ENCODE assay signal across 9 cellular contexts in the genomic region with DNA sequence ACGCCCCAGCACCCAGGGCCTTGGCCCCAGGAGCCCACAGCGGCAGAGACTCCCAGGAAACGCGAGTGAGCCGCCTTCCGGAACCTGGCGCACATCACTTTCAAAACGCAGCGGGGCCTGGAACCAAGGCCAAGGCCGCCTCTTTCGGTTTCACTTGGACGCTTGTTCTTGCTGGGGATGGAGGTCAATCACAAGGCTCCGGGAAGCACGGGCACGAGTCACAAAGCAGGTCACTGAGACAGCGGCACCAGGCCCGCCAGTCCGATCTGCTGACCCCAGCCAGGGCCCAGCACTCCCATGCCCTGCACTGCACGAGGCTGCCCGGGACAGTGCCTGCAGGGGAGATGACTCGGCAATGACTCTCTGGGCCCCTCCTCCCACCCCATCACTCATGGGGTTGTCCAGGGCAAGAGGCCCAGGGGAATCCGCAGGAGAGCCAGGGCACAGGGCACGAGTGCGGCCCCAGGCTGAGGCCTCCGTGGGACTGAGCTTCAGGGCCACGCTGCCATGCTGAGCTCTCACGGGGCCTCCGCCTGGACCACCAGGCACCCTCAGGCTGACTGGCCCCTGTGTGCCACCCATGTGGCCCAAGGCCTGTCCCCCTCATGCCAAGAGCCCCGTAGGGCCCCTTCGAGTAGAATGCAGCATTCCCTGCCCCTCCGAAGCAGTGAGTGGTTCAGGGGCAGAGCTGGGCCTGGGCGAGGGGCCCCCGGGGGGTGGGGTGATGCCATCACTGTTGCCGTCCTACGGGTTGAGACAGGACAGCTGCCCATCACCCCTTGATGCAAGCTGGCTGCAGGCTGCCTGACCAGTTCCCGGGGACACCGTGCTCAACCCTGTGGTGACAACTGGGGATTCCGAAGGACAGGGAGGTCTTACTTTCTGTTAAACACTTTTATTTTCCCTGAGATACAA. TPM values are rescaled to one million over a fixed set of nuclear protein-coding genes. Genes with fewer than 3 reads are reported as not detected.
DNase-seq lines count a peak whose midpoint lies in the region; ATAC-seq and TF ChIP-seq lines count a peak whose summit lies in the region.
"Had no signal": no experiment of that assay in that cellular context is flagged by ENCODE, and none has a peak within 500 bp of the region (broad histone marks: within the 10 kb centered on the region; RNA-seq: fewer than 3 reads in every experiment).

No MANE protein-coding gene starts in this region.

- POLR2A ChIA-PET in RWPE1 (lab: Yijun Ruan, JAX; ENCODE audit: low non-redundant PET): no interaction called here
- POLR2A ChIA-PET in CD4-positive, alpha-beta memory T cell (lab: Charles Lee; ENCODE audit: partially characterized antibody): interaction anchor here (0.5 to 0.7 kb wide), 2 partner anchors 44 to 305 kb away, joined by 3 read pairs; no protein-coding TSS in a partner anchor

- peaks cover 19% of the 10 kb centered on the region for H3K4me1 Mint-ChIP-seq in progenitor cell of endocrine pancreas (ENCODE audit: low read depth)
- peaks cover 15 to 35% (median 24%) of the 10 kb centered on the region in 4 donors for H3K4me1 Mint-ChIP-seq in CD4-positive, alpha-beta memory T cell

- DNase-seq in COLO829 (ENCODE audit: low spot score): peak; percentile 72
- peak; percentile 86 for DNase-seq in RWPE1 (ENCODE audit: low spot score)
- DNase-seq in fibroblast of mammary gland (ENCODE audit: low read depth): peak; percentile 91
- no peak for DNase-seq in progenitor cell of endocrine pancreas (ENCODE audit: low spot score, unreplicated experiment)
- no peak for DNase-seq in CD4-positive, alpha-beta memory T cell
- DNase-seq in cerebellum (ENCODE audit: low spot score): no peak
- DNase-seq in cerebellar cortex (ENCODE audit: low spot score): no peak

- no peaks in the 10 kb centered on the region for H3K36me3 ChIP-seq in CD4-positive, alpha-beta memory T cell (ENCODE audit: insufficient read depth, low read length)

- H3K4me3 ChIP-seq in fibroblast of mammary gland (ENCODE audit: control insufficient read depth, low read depth, low read length): peak overlapping the region; percentile 70
- H3K4me3 ChIP-seq in CD4-positive, alpha-beta memory T cell (ENCODE audit: low read length in 2 of 2): no peak overlapping the region

- H3K4me1 ChIP-seq in CD4-positive, alpha-beta memory T cell (ENCODE audit: insufficient read depth, low read length): peaks cover 37% of the 10 kb centered on the region

- H3K27ac Mint-ChIP-seq in progenitor cell of endocrine pancreas: peak overlapping the region; percentile 56
- peak overlapping the region in 2 of 7 donors; percentile 74 to 77 for H3K27ac Mint-ChIP-seq in CD4-positive, alpha-beta memory T cell

- H3K36me3 Mint-ChIP-seq in progenitor cell of endocrine pancreas (ENCODE audit: insufficient read depth): peaks cover 3% of the 10 kb centered on the region
- H3K36me3 Mint-ChIP-seq in CD4-positive, alpha-beta memory T cell: peaks cover 10 to 14% of the 10 kb centered on the region in 2 donors
- H3K36me3 Mint-ChIP-seq: activated naive CD4-positive, alpha-beta T cell treated with anti-CD3 and anti-CD28 coated beads, Interleukin-2, amount 50 U/mL, for 24 hours had no signal

- CTCF ChIA-PET in RWPE1 (lab: Yijun Ruan, JAX): interaction anchor here (0.6 to 0.9 kb wide), 3 partner anchors 17 to 49 kb away, joined by 3 to 4 read pairs (median 3); no protein-coding TSS in a partner anchor
- CTCF ChIA-PET in CD4-positive, alpha-beta memory T cell (lab: Charles Lee; ENCODE audit: partially characterized antibody): no interaction called here

- H3K4me3 Mint-ChIP-seq in progenitor cell of endocrine pancreas (ENCODE audit: low read depth): no peak overlapping the region
- H3K4me3 Mint-ChIP-seq in CD4-positive, alpha-beta memory T cell: peak overlapping the region in 2 of 8 donors; percentile 20 to 66
- H3K4me3 Mint-ChIP-seq: activated naive CD4-positive, alpha-beta T cell treated with anti-CD3 and anti-CD28 coated beads, Interleukin-2, amount 50 U/mL, for 24 hours had no signal

- no peak for ATAC-seq in HG03439 (IDR thresholded peaks at IDR 0.05; ENCODE audit: unreplicated experiment)

- intact Hi-C loops in CD4-positive, alpha-beta memory T cell (cut with micrococcal nuclease): no loop called here

- H3K9me3 Mint-ChIP-seq in progenitor cell of endocrine pancreas (ENCODE audit: low read depth): no peaks in the 10 kb centered on the region
- peaks cover 0 to 2% (median 0%) of the 10 kb centered on the region in 8 donors for H3K9me3 Mint-ChIP-seq in CD4-positive, alpha-beta memory T cell
- H3K9me3 Mint-ChIP-seq: activated naive CD4-positive, alpha-beta T cell treated with anti-CD3 and anti-CD28 coated beads, Interleukin-2, amount 50 U/mL, for 24 hours had no signal

- H3K27me3 ChIP-seq in CD4-positive, alpha-beta memory T cell (ENCODE audit: insufficient read depth, low read length): no peaks in the 10 kb centered on the region

- H3K27ac ChIP-seq in RWPE1: peak overlapping the region; percentile 100
- H3K27ac ChIP-seq in CD4-positive, alpha-beta memory T cell (ENCODE audit: low read depth, low read length): no peak overlapping the region

- no peaks in the 10 kb centered on the region for H3K27me3 Mint-ChIP-seq in progenitor cell of endocrine pancreas
- H3K27me3 Mint-ChIP-seq in CD4-positive, alpha-beta memory T cell: no peaks in the 10 kb centered on the region
- H3K27me3 Mint-ChIP-seq: activated naive CD4-positive, alpha-beta T cell treated with anti-CD3 and anti-CD28 coated beads, Interleukin-2, amount 50 U/mL, for 24 hours had no signal

- no peaks in the 10 kb centered on the region for H3K9me3 ChIP-seq in CD4-positive, alpha-beta memory T cell (ENCODE audit: control insufficient read depth in 1 of 2, low read length in 2 of 2)

- TF ChIP-seq CTCF in RWPE1 (conservative IDR thresholded peaks at IDR 0.05; ENCODE audit: low read depth): no peak
- no peak for TF ChIP-seq CTCF in fibroblast of mammary gland (conservative IDR thresholded peaks at IDR 0.05; ENCODE audit: control insufficient read depth, insufficient read depth, low read depth, low read length)
- TF ChIP-seq CTCF in progenitor cell of endocrine pancreas (IDR thresholded peaks at IDR 0.05; ENCODE audit: unreplicated experiment): no peak

RNA-seq across cellular contexts. Expression of a gene that starts 4.9 kb away (rescaled TPM):
- total RNA-seq in progenitor cell of endocrine pancreas: 40.9 and 43.2 TPM in 2 replicates
- total RNA-seq in CD4-positive, alpha-beta memory T cell: 10 to 100 TPM; 92.6 to 98.6 TPM
- polyA plus RNA-seq in CD4-positive, alpha-beta memory T cell: 1 to 10 TPM in 1 of 2 donors, under 1 TPM in 1; 0.37 to 3.5 TPM
- 6.5 TPM for total RNA-seq in cerebellum

RNA-seq across cellular contexts. Expression of a gene that starts 36.4 kb away (rescaled TPM):
- total RNA-seq in progenitor cell of endocrine pancreas (59.3 and 61.5 TPM in 2 replicates), cerebellum (27.0 TPM)
- 100 to 1,000 TPM; 112 to 114 TPM for total RNA-seq in CD4-positive, alpha-beta memory T cell
- polyA plus RNA-seq in CD4-positive, alpha-beta memory T cell: 10 to 100 TPM; 11.0 to 43.5 TPM

Comparison
In these comparisons a context has a peak if more than half of its experiments do, and no peak if none do; other contexts are left out.
1. DNase-seq: peak in COLO829 (single experiment), RWPE1 (single experiment) and fibroblast of mammary gland (single experiment); none in progenitor cell of endocrine pancreas (single experiment), CD4-positive, alpha-beta memory T cell (0 of 5), cerebellum (single experiment) and cerebellar cortex (single experiment).